In genomic region chr15:62307551-62307950, GRCh38 we compare ENCODE assay signal across 13 cellular contexts.
A peak's percentile ranks its signal among the peaks of the same experiment; 100 is the strongest.
DNase-seq lines count a peak whose midpoint lies in the region; ATAC-seq and TF ChIP-seq lines count a peak whose summit lies in the region.
"Had no signal": no experiment of that assay in that cellular context is flagged by ENCODE, and none has a peak within 500 bp of the region (broad histone marks: within the 10 kb centered on the region; RNA-seq: fewer than 3 reads in every experiment).

No MANE protein-coding gene starts in this region.

- H3K4me3 ChIP-seq in ACC112 (ENCODE audit: low read depth, low read length) (no peak overlapping the region), endodermal cell (ENCODE audit: low read length) (no peak overlapping the region)
- H3K4me3 ChIP-seq: mucosa of descending colon had no signal

- no peak overlapping the region for H3K27ac Mint-ChIP-seq in endodermal cell
- H3K27ac Mint-ChIP-seq: T-helper 2 cell treated with Interferon-gamma antibody and Interleukin-4, amounts not matched to agents 5 μg/mL and 100 μg/mL, for 36 hours; type B pancreatic cell had no signal

- H3K4me1 ChIP-seq in ACC112 (ENCODE audit: control insufficient read depth, insufficient read depth, low read length, unreplicated experiment), result peaks cover 12% of the 10 kb centered on the region
- no peaks in the 10 kb centered on the region for H3K4me1 ChIP-seq in endodermal cell (ENCODE audit: control insufficient read depth, insufficient read depth, low read length)

- H3K36me3 ChIP-seq in ACC112 (ENCODE audit: insufficient read depth, low read length) (no peaks in the 10 kb centered on the region), endodermal cell (ENCODE audit: control insufficient read depth, insufficient read depth, low read length) (no peaks in the 10 kb centered on the region)

- H3K27me3 ChIP-seq in ACC112 (ENCODE audit: insufficient read depth, low read length), result peaks cover 32% of the 10 kb centered on the region
- H3K27me3 ChIP-seq in endodermal cell (ENCODE audit: control insufficient read depth, insufficient read depth, low read length, poor library complexity, severe bottlenecking), result no peaks in the 10 kb centered on the region

- H3K79me2 ChIP-seq in ACC112 (ENCODE audit: control insufficient read depth, insufficient read depth, low read length, unreplicated experiment), result no peaks in the 10 kb centered on the region

- H3K9me3 Mint-ChIP-seq in endodermal cell, result peaks cover 14% of the 10 kb centered on the region
- H3K9me3 Mint-ChIP-seq: activated T-helper 17 cell treated with anti-CD3 and anti-CD28 coated beads, Interleukin-2, amount 50 U/mL, for 72 hours; T-helper 2 cell treated with Interferon-gamma antibody and Interleukin-4, amounts not matched to agents 5 μg/mL and 100 μg/mL, for 36 hours had no signal

- H3K4me3 Mint-ChIP-seq in endodermal cell, result no peak overlapping the region
- H3K4me3 Mint-ChIP-seq: T-helper 2 cell treated with Interferon-gamma antibody and Interleukin-4, amounts not matched to agents 5 μg/mL and 100 μg/mL, for 36 hours; type B pancreatic cell had no signal

- no peak for TF ChIP-seq CTCF in endodermal cell (conservative IDR thresholded peaks at IDR 0.05)

- WGBS in endodermal cell (ENCODE audit: insufficient coverage in 1 of 2, insufficient read length in 1 of 2), 2 experiments, result 40 to 88% methylated on average over 2 of the region's 2 CpGs

- peaks cover 2% of the 10 kb centered on the region for H3K36me3 Mint-ChIP-seq in endodermal cell (ENCODE audit: low read depth)
- H3K36me3 Mint-ChIP-seq: type B pancreatic cell had no signal

- ATAC-seq in GM21825 (IDR thresholded peaks at IDR 0.05; ENCODE audit: unreplicated experiment), result no peak

- H3K9ac ChIP-seq in endodermal cell (ENCODE audit: extremely low read depth, low read length, poor library complexity, severe bottlenecking), result no peak overlapping the region

- H3K27me3 Mint-ChIP-seq in endodermal cell (ENCODE audit: insufficient read depth), result peaks cover 6% of the 10 kb centered on the region

- DNase-seq in HS-27A (ENCODE audit: low read depth) (peak; percentile 47), amniotic stem cell (lab: John Stamatoyannopoulos, UW) (peak; percentile 44), glomerular visceral epithelial cell (ENCODE audit: extremely low spot score) (peak; percentile 64), endodermal cell (no peak), NOMO-1 treated with dmso at 0.1 percent for 144 hours (lab: John Stamatoyannopoulos, UW; ENCODE audit: unreplicated experiment) (no peak)
- DNase-seq in activated CD4-positive, alpha-beta T cell treated with anti-CD3 and anti-CD28 coated beads for 4 hours, result no peak

- peak overlapping the region; percentile 35 for H2AFZ ChIP-seq in ACC112 (ENCODE audit: low read length, unreplicated experiment)

- H3K27ac ChIP-seq in ACC112 (ENCODE audit: low read depth, low read length) (no peak overlapping the region), endodermal cell (ENCODE audit: low read depth, low read length) (no peak overlapping the region)
- H3K27ac ChIP-seq: HL-60 had no signal

- H3K9me3 ChIP-seq in endodermal cell (ENCODE audit: control insufficient read depth, low read length), result peaks cover 5% of the 10 kb centered on the region
- H3K9me3 ChIP-seq: mucosa of descending colon had no signal

- H3K4me1 Mint-ChIP-seq in endodermal cell, result peaks cover 4% of the 10 kb centered on the region

Comparison
In these comparisons a context has a peak if more than half of its experiments do, and no peak if none do; other contexts are left out.
1. DNase-seq: peak in HS-27A (single experiment), amniotic stem cell (single experiment) and glomerular visceral epithelial cell (single experiment); none in endodermal cell (single experiment), activated CD4-positive, alpha-beta T cell treated with anti-CD3 and anti-CD28 coated beads for 4 hours (0 of 2) and NOMO-1 treated with dmso at 0.1 percent for 144 hours (single experiment).